9 cellular contexts compared by ENCODE assay signal in the genomic region with DNA sequence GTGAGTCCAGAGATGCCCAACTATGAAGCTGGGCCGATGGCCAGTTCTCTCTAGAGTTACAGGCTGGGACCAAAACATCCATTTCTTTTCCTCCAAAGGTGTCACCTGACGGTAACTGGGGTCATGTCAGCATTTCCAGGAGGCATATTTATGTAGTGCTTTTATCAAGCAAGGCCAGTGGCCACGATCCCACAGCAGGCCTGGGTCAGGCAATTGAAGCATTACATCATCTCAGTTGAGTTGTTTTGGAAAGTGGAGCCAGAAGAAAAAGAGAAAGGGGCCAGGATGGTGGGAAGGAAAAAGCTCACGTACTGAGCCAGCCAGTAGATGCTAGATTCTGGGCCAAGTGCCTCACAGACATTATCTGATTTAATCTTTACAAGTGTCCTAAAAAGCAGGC.
"Had no signal": no experiment of that assay in that cellular context is flagged by ENCODE, and none has a peak within 500 bp of the region (broad histone marks: within the 10 kb centered on the region; RNA-seq: fewer than 3 reads in every experiment).

No MANE protein-coding gene starts in this region.

- H3K4me2 ChIP-seq: GM23338 had no signal

- H3K9me3 ChIP-seq: HAP-1 had no signal

- H3K4me3 Mint-ChIP-seq: GM23338, H9, HFFc6 had no signal

- H3K4me3 ChIP-seq: GM23248, GM23338, HAP-1 had no signal

- FAIRE-seq: H54 had no signal

- H3K36me3 ChIP-seq: HAP-1 had no signal

- H3K4me1 ChIP-seq: HAP-1 had no signal

- H3K9me3 Mint-ChIP-seq: GM23338, H9 had no signal

- H3K27ac ChIP-seq: GM23248 had no signal

- H3K9ac ChIP-seq: GM23248 had no signal

- H2AFZ ChIP-seq: GM23248, GM23338 had no signal

- DNase-seq: GM23248, GOT3, H7, H9, HCEC 1CT, HFFc6 had no signal

- H3K27ac Mint-ChIP-seq: GM23338, HFFc6 had no signal
